ENCODE assay signal across 1 cellular context in genomic region chr20:59032023-59032712, GRCh38.
TF ChIP-seq lines count a peak whose summit lies in the region.

Gene ATP5F1E (minus strand): TSS chr20:59032335. CDS start chr20:59032251, 84 bp downstream.

TF ChIP-seq in K562, 482 proteins besides CTCF, POLR2A, EP300 and RAD21 (continued from another document and continues in another):
- TF ChIP-seq TRIM25 (IDR thresholded peaks at IDR 0.05; ENCODE audit: borderline replicate concordance) (no peak), ZNF143 (CRISPR knock-in tag; IDR thresholded peaks at IDR 0.05) (no peak), ZNF764 (CRISPR knock-in tag; IDR thresholded peaks at IDR 0.05; ENCODE audit: low read depth) (no peak), U2AF1 (optimal IDR thresholded peaks at IDR 0.05; ENCODE audit: low read depth, low read length) (peak; percentile 89), RBFOX2 (IDR thresholded peaks at IDR 0.05; ENCODE audit: low read depth, low read length) (peak; percentile 98), RBM34 (IDR thresholded peaks at IDR 0.05; ENCODE audit: borderline replicate concordance, insufficient read depth, low read length) (no peak; the same call in 1 of the 2 replicates), ZNF449 (CRISPR knock-in tag; IDR thresholded peaks at IDR 0.05) (peak; percentile 94), ETS2 (tag; IDR thresholded peaks at IDR 0.05; ENCODE audit: borderline replicate concordance, poor library complexity, severe bottlenecking) (peak; percentile 90), ELF2 (CRISPR knock-in tag; IDR thresholded peaks at IDR 0.05) (no peak; the same call in 1 of the 2 replicates), RFX5 (IDR thresholded peaks at IDR 0.05; ENCODE audit: low read depth, low read length) (no peak), CXXC5 (CRISPR knock-in tag; IDR thresholded peaks at IDR 0.05) (peak; percentile 72), NR1H2 (CRISPR knock-in tag; IDR thresholded peaks at IDR 0.05) (0 out of 2 replicates have a peak, but pooled peaks have one; percentile 39), RUNX1 (IDR thresholded peaks at IDR 0.05; ENCODE audit: low read depth) (no peak; the same call in 1 of the 2 replicates), RFX7 (CRISPR knock-in tag; IDR thresholded peaks at IDR 0.05) (peak; percentile 83), NFE2 (IDR thresholded peaks at IDR 0.05; ENCODE audit: low read depth) (no peak), HDAC1 (IDR thresholded peaks at IDR 0.05) (peak in 1 of 2 experiments; percentile 84; a peak in 3 of 4 replicates), CTBP1 (IDR thresholded peaks at IDR 0.05; ENCODE audit: borderline replicate concordance) (peak; percentile 74), IRF2 (CRISPR knock-in tag; IDR thresholded peaks at IDR 0.05) (no peak), ZNF165 (CRISPR knock-in tag; IDR thresholded peaks at IDR 0.05; ENCODE audit: borderline replicate concordance) (peak; percentile 96), CUX1 (CRISPR knock-in tag; IDR thresholded peaks at IDR 0.05) (peak; percentile 97), CEBPB (tag; IDR thresholded peaks at IDR 0.05) (no peak), EWSR1 (IDR thresholded peaks at IDR 0.05; ENCODE audit: borderline replicate concordance, low read depth, partially characterized antibody) (no peak), ZNF174 (CRISPR knock-in tag; IDR thresholded peaks at IDR 0.05) (no peak), ZNF23 (CRISPR knock-in tag; IDR thresholded peaks at IDR 0.05) (peak; percentile 73; the same call in 1 of the 2 replicates), ZNF121 (CRISPR knock-in tag; conservative IDR thresholded peaks at IDR 0.05) (no peak), ZNF263 (CRISPR knock-in tag; IDR thresholded peaks at IDR 0.05; ENCODE audit: borderline replicate concordance) (no peak), HOMEZ (CRISPR knock-in tag; IDR thresholded peaks at IDR 0.05) (peak; percentile 95), ZNF347 (CRISPR knock-in tag; IDR thresholded peaks at IDR 0.05; ENCODE audit: low read depth) (no peak), XRCC4 (IDR thresholded peaks at IDR 0.05; ENCODE audit: extremely low read depth, insufficient read depth, insufficient read length) (no peak), SAFB2 (IDR thresholded peaks at IDR 0.05; ENCODE audit: borderline replicate concordance, low read depth, low read length, severe bottlenecking) (no peak), ZNF146 (CRISPR knock-in tag; IDR thresholded peaks at IDR 0.05; ENCODE audit: unreplicated experiment) (no peak), PREB (CRISPR knock-in tag; IDR thresholded peaks at IDR 0.05) (peak; percentile 86; the same call in 1 of the 2 replicates), ZNF280B (CRISPR knock-in tag; IDR thresholded peaks at IDR 0.05) (peak; percentile 72; the same call in 1 of the 2 replicates), HDAC6 (IDR thresholded peaks at IDR 0.05; ENCODE audit: low read depth, low read length) (no peak), ZNF609 (CRISPR knock-in tag; IDR thresholded peaks at IDR 0.05; ENCODE audit: borderline replicate concordance) (no peak), ZNF239 (CRISPR knock-in tag; IDR thresholded peaks at IDR 0.05) (peak; percentile 90)
